Comparison of ENCODE assay signal across 9 cellular contexts in genomic region chr3:174862101-174862500, GRCh38. TPM values are rescaled to one million over a fixed set of nuclear protein-coding genes. Genes with fewer than 3 reads are reported as not detected.
A peak's percentile ranks its signal among the peaks of the same experiment; 100 is the strongest.
DNase-seq lines count a peak whose midpoint lies in the region; ATAC-seq and TF ChIP-seq lines count a peak whose summit lies in the region.
"Had no signal": no experiment of that assay in that cellular context is flagged by ENCODE, and none has a peak within 500 bp of the region (broad histone marks: within the 10 kb centered on the region; RNA-seq: fewer than 3 reads in every experiment).

No MANE protein-coding gene starts in this region.

- intact Hi-C loops in activated T-helper 2 cell treated with anti-CD3 and anti-CD28 coated beads, Interferon-gamma antibody, Interleukin-2, Interleukin-4, amounts not matched to agents 10 μg/mL and 5 μg/mL and 100 μg/mL, durations not matched to agents 14 hours and 24 hours and 36 hours (cut with micrococcal nuclease), result no loop called here

- no peak for TF ChIP-seq POLR2A in suprapubic skin (IDR thresholded peaks at IDR 0.05)

- H3K27me3 ChIP-seq in kidney epithelial cell (ENCODE audit: control insufficient read depth, insufficient read depth, low read length) (no peaks in the 10 kb centered on the region), suprapubic skin (no peaks in the 10 kb centered on the region)

- H3K9me3 Mint-ChIP-seq in activated T-helper 2 cell treated with anti-CD3 and anti-CD28 coated beads, Interferon-gamma antibody, Interleukin-2, Interleukin-4, amounts not matched to agents 10 μg/mL and 5 μg/mL and 100 μg/mL, durations not matched to agents 14 hours and 24 hours and 36 hours, result no peaks in the 10 kb centered on the region

- DNase-seq in COR-L47 (lab: John Stamatoyannopoulos, UW), result peak; percentile 68
- DNase-seq in LHCN-M2 (ENCODE audit: low read depth), result peak; percentile 12
- DNase-seq in SK-MEL-5 (ENCODE audit: low read depth, low spot score), result peak; percentile 29
- peak; percentile 12 for DNase-seq in kidney epithelial cell (ENCODE audit: low read depth)
- no peak for DNase-seq in activated T-helper 2 cell treated with anti-CD3 and anti-CD28 coated beads, Interferon-gamma antibody, Interleukin-2, Interleukin-4, amounts not matched to agents 10 μg/mL and 5 μg/mL and 100 μg/mL, durations not matched to agents 14 hours and 24 hours and 36 hours (ENCODE audit: low spot score)
- DNase-seq in suprapubic skin (ENCODE audit: low spot score in 2 of 2), result no peak
- no peak for DNase-seq in globus pallidus (ENCODE audit: low spot score)
- DNase-seq: activated gamma-delta T cell had no signal

- no peak overlapping the region for H3K4me3 ChIP-seq in kidney epithelial cell (ENCODE audit: low read depth, low read length)
- H3K4me3 ChIP-seq in suprapubic skin, result no peak overlapping the region

- H3K36me3 ChIP-seq in kidney epithelial cell (ENCODE audit: control insufficient read depth, insufficient read depth, low read length) (no peaks in the 10 kb centered on the region), suprapubic skin (no peaks in the 10 kb centered on the region)

- H3K4me1 ChIP-seq in suprapubic skin, result peaks cover 17% of the 10 kb centered on the region

- WGBS in suprapubic skin, result 37% methylated on average over 3 of the region's 3 CpGs

- H3K9me3 ChIP-seq in suprapubic skin, result no peaks in the 10 kb centered on the region

- no peaks in the 10 kb centered on the region for H3K4me1 Mint-ChIP-seq in activated T-helper 2 cell treated with anti-CD3 and anti-CD28 coated beads, Interferon-gamma antibody, Interleukin-2, Interleukin-4, amounts not matched to agents 10 μg/mL and 5 μg/mL and 100 μg/mL, durations not matched to agents 14 hours and 24 hours and 36 hours (ENCODE audit: low read depth)

- H3K27ac ChIP-seq in suprapubic skin, result no peak overlapping the region

- no peak for ATAC-seq in GM19023 (IDR thresholded peaks at IDR 0.05; ENCODE audit: unreplicated experiment)

- in situ Hi-C loops in SK-MEL-5 (cut with HindIII; ENCODE audit: low pct_unique_long_range_greater_than_20kb, low sequenced_read_pairs), result no loop called here

- no peak for TF ChIP-seq EP300 in suprapubic skin (IDR thresholded peaks at IDR 0.05)

- H3K27me3 Mint-ChIP-seq in activated T-helper 2 cell treated with anti-CD3 and anti-CD28 coated beads, Interferon-gamma antibody, Interleukin-2, Interleukin-4, amounts not matched to agents 10 μg/mL and 5 μg/mL and 100 μg/mL, durations not matched to agents 14 hours and 24 hours and 36 hours (ENCODE audit: low read depth), result no peaks in the 10 kb centered on the region

- no peak overlapping the region for H3K4me3 Mint-ChIP-seq in activated T-helper 2 cell treated with anti-CD3 and anti-CD28 coated beads, Interferon-gamma antibody, Interleukin-2, Interleukin-4, amounts not matched to agents 10 μg/mL and 5 μg/mL and 100 μg/mL, durations not matched to agents 14 hours and 24 hours and 36 hours (ENCODE audit: low read depth)

- TF ChIP-seq CTCF in kidney epithelial cell (IDR thresholded peaks at IDR 0.05; ENCODE audit: insufficient read depth, low read length, poor library complexity, severe bottlenecking) (peak; percentile 41), suprapubic skin (IDR thresholded peaks at IDR 0.05) (no peak)

- no peaks in the 10 kb centered on the region for H3K36me3 Mint-ChIP-seq in activated T-helper 2 cell treated with anti-CD3 and anti-CD28 coated beads, Interferon-gamma antibody, Interleukin-2, Interleukin-4, amounts not matched to agents 10 μg/mL and 5 μg/mL and 100 μg/mL, durations not matched to agents 14 hours and 24 hours and 36 hours (ENCODE audit: low read depth)

- H3K27ac Mint-ChIP-seq in activated T-helper 2 cell treated with anti-CD3 and anti-CD28 coated beads, Interferon-gamma antibody, Interleukin-2, Interleukin-4, amounts not matched to agents 10 μg/mL and 5 μg/mL and 100 μg/mL, durations not matched to agents 14 hours and 24 hours and 36 hours, result no peak overlapping the region

RNA-seq across cellular contexts. Expression of gene NAALADL2, which starts 3.0 kb away (rescaled TPM):
- total RNA-seq in LHCN-M2 (2014; rRNA removed), result 4.8 and 6.8 TPM in 2 replicates
- polyA plus RNA-seq in LHCN-M2 (2012), result 2.6 TPM
- 1.7 and 2.9 TPM in 2 replicates for total RNA-seq in SK-MEL-5 (2014; rRNA removed; shearing (Covaris generic))
- 1.8 and 2.0 TPM in 2 replicates for polyA plus RNA-seq in SK-MEL-5 (2015; cell fraction: cytosol; rRNA removed)
- polyA plus RNA-seq in SK-MEL-5 (2015; cell fraction: nucleus; rRNA removed), result 0.33 and 1.4 TPM in 2 replicates
- total RNA-seq in kidney epithelial cell, result 2.9 and 4.4 TPM in 2 replicates
- not detected in 2 replicates for total RNA-seq in activated T-helper 2 cell treated with anti-CD3 and anti-CD28 coated beads, Interferon-gamma antibody, Interleukin-2, Interleukin-4, amounts not matched to agents 10 μg/mL and 5 μg/mL and 100 μg/mL, durations not matched to agents 14 hours and 24 hours and 36 hours
- total RNA-seq in suprapubic skin, result 10 to 100 TPM in 1 of 4 donors, 1 to 10 TPM in 3; 4.0 to 10.5 (median 8.5) TPM

Comparison
In these comparisons a context has a peak if more than half of its experiments do, and no peak if none do; other contexts are left out.
1. DNase-seq: peak in COR-L47 (single experiment), LHCN-M2 (single experiment), SK-MEL-5 (single experiment) and kidney epithelial cell (single experiment); none in activated T-helper 2 cell treated with anti-CD3 and anti-CD28 coated beads, Interferon-gamma antibody, Interleukin-2, Interleukin-4, amounts not matched to agents 10 μg/mL and 5 μg/mL and 100 μg/mL, durations not matched to agents 14 hours and 24 hours and 36 hours (single experiment), suprapubic skin (0 of 2) and globus pallidus (single experiment).